Comparison of ENCODE assay signal across 10 cellular contexts in the genomic region with DNA sequence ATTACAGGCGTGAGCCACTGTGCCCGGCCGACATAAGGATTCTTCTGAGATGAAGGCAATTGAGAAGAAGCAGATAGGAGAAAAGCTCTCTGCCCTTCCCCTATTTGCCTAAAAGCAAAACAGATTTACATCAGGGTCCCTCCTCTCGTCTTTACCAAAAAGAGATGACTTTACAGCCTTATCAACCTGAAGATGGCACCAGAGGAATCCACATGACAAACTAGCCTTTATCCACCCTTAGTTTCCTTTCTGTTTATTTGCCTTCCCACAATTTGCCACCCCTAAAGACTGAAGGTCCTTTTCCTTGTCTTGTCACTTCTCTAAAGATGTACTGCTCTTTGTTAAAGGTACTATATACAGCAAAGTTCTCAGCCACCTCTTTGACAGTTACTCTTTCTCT.
DNase-seq lines count a peak whose midpoint lies in the region; ATAC-seq and TF ChIP-seq lines count a peak whose summit lies in the region.
"Had no signal": no experiment of that assay in that cellular context is flagged by ENCODE, and none has a peak within 500 bp of the region (broad histone marks: within the 10 kb centered on the region; RNA-seq: fewer than 3 reads in every experiment).

No MANE protein-coding gene starts in this region.

- no peaks in the 10 kb centered on the region for H3K9me2 ChIP-seq in MM.1S (replicated peaks; ENCODE audit: insufficient read depth, low read length)

- H3K36me3 ChIP-seq in heart left ventricle (no peaks in the 10 kb centered on the region), MM.1S (replicated peaks; ENCODE audit: insufficient read depth, low read length) (no peaks in the 10 kb centered on the region)
- H3K36me3 ChIP-seq: right atrium auricular region had no signal

- DNase-seq in Right ventricle myocardium inferior (ENCODE audit: missing footprints), result no peak
- DNase-seq in heart left ventricle, result no peak
- DNase-seq in MM.1S, result peak; percentile 76
- DNase-seq in fibroblast of gingiva (ENCODE audit: low read depth), result peak; percentile 13
- DNase-seq in middle frontal gyrus (ENCODE audit: extremely low spot score, low spot score), result no peak
- DNase-seq in HK-2 (ENCODE audit: unreplicated experiment), result no peak
- DNase-seq in coronary artery (ENCODE audit: low spot score), result no peak
- DNase-seq: activated CD8-positive, alpha-beta memory T cell treated with anti-CD3 and anti-CD28 coated beads, Interleukin-2, amount 50 U/mL, for 4 hours had no signal

- H3K9ac ChIP-seq in MM.1S (ENCODE audit: low read length), result peak overlapping the region; percentile 13; the same call in 1 of the 2 replicates

- TF ChIP-seq CTCF in heart left ventricle (IDR thresholded peaks at IDR 0.05), result peak in 4 of 12 donors; percentile 5 to 22 (median 18)
- TF ChIP-seq CTCF in MM.1S (IDR thresholded peaks at IDR 0.05; ENCODE audit: low read length), result peak; percentile 56
- TF ChIP-seq CTCF in coronary artery (IDR thresholded peaks at IDR 0.05), result no peak

- intact Hi-C loops in Right ventricle myocardium inferior (cut with DNase I) (no loop called here), heart left ventricle (cut with DNase I) (loop anchor here in 1 of 10 donors (10.0 kb wide), 1 partner anchor 476 kb away; no protein-coding TSS in a partner anchor)

- no peak overlapping the region for H3K27ac ChIP-seq in heart left ventricle
- H3K27ac ChIP-seq in MM.1S (ENCODE audit: low read length), result peak overlapping the region; percentile 48; the same call in 1 of the 2 replicates
- H3K27ac ChIP-seq in coronary artery, result no peak overlapping the region
- H3K27ac ChIP-seq: right atrium auricular region had no signal

- no peaks in the 10 kb centered on the region for H3K9me3 ChIP-seq in heart left ventricle
- no peaks in the 10 kb centered on the region for H3K9me3 ChIP-seq in MM.1S (replicated peaks; ENCODE audit: insufficient read depth, low read length)
- H3K9me3 ChIP-seq: right atrium auricular region had no signal

- no peaks in the 10 kb centered on the region for H4K20me1 ChIP-seq in MM.1S (ENCODE audit: insufficient read depth, low read length)

- peaks cover 0 to 24% (median 0%) of the 10 kb centered on the region in 12 donors for H3K4me1 ChIP-seq in heart left ventricle
- H3K4me1 ChIP-seq in MM.1S (ENCODE audit: low read length), result peaks cover 27% of the 10 kb centered on the region
- H3K4me1 ChIP-seq: right atrium auricular region had no signal

- no peaks in the 10 kb centered on the region for H3K79me2 ChIP-seq in MM.1S (ENCODE audit: low read length)

- 42 to 58% (median 51%) methylated on average over 4 of the region's 4 CpGs for WGBS in heart left ventricle, 4 donors

- peak overlapping the region; percentile 46 for H2AFZ ChIP-seq in MM.1S (ENCODE audit: low read length)

- H3K4me3 ChIP-seq in heart left ventricle (no peak overlapping the region), MM.1S (ENCODE audit: low read length) (peak overlapping the region; percentile 22; the same call in 1 of the 2 replicates), coronary artery (no peak overlapping the region)
- H3K4me3 ChIP-seq: right atrium auricular region had no signal

- peak; percentile 46 for ATAC-seq in Right ventricle myocardium inferior
- no peak for ATAC-seq in heart left ventricle
- no peak for ATAC-seq in HG03280 (IDR thresholded peaks at IDR 0.05; ENCODE audit: unreplicated experiment)

- peak overlapping the region; percentile 48 for H3K4me2 ChIP-seq in MM.1S (ENCODE audit: low read depth, low read length)

- H3F3A ChIP-seq in MM.1S (ENCODE audit: insufficient read depth, low read length), result peaks cover 4% of the 10 kb centered on the region; the same call in 1 of the 2 replicates

- H3K27me3 ChIP-seq in heart left ventricle, result peaks cover 0 to 3% (median 0%) of the 10 kb centered on the region in 9 donors
- no peaks in the 10 kb centered on the region for H3K27me3 ChIP-seq in MM.1S (replicated peaks; ENCODE audit: insufficient read depth, low read length)
- H3K27me3 ChIP-seq: right atrium auricular region had no signal

- TF ChIP-seq POLR2A in heart left ventricle (IDR thresholded peaks at IDR 0.05), result no peak

Comparison
In these comparisons a context has a peak if more than half of its experiments do, and no peak if none do; other contexts are left out.
1. DNase-seq: peak in MM.1S (single experiment) and fibroblast of gingiva (single experiment); none in Right ventricle myocardium inferior (single experiment), heart left ventricle (0 of 5), middle frontal gyrus (single experiment), HK-2 (single experiment) and coronary artery (single experiment).